ENCODE assay signal across 1 cellular context in genomic region chr17:81666342-81667191, GRCh38.
TF ChIP-seq lines count a peak whose summit lies in the region.

CCDC137 (plus strand) TSS chr17:81666737; CDS start chr17:81666767, 30 bp downstream.
OXLD1 (minus strand) TSS chr17:81666605; CDS start chr17:81666577, 28 bp downstream.

TF ChIP-seq in HepG2, 621 proteins besides CTCF, POLR2A, EP300 and RAD21 (continued from another document and continues in another):
- TF ChIP-seq HIC2 (CRISPR knock-in tag; IDR thresholded peaks at IDR 0.05; ENCODE audit: low read depth): peak; percentile 51; the same call in 1 of the 2 replicates
- TF ChIP-seq RFXAP (CRISPR knock-in tag; IDR thresholded peaks at IDR 0.05; ENCODE audit: borderline replicate concordance): no peak; the same call in 1 of the 2 replicates
- peak; percentile 23; the same call in 1 of the 2 replicates for TF ChIP-seq AKAP8 (CRISPR knock-in tag; IDR thresholded peaks at IDR 0.05)
- peak; percentile 86; the same call in 1 of the 2 replicates for TF ChIP-seq ZNF724P (CRISPR knock-in tag; IDR thresholded peaks at IDR 0.05; ENCODE audit: borderline replicate concordance)
- TF ChIP-seq ZBTB40 (IDR thresholded peaks at IDR 0.05): peak; percentile 95
- peak; percentile 82 for TF ChIP-seq ZBTB40 (CRISPR knock-in tag; IDR thresholded peaks at IDR 0.05)
- 0 out of 2 replicates have a peak, but pooled peaks have one; percentile 69 for TF ChIP-seq ZNF235 (CRISPR knock-in tag; IDR thresholded peaks at IDR 0.05; ENCODE audit: borderline replicate concordance)
- TF ChIP-seq IKZF5 (CRISPR knock-in tag; IDR thresholded peaks at IDR 0.05): peak; percentile 76
- TF ChIP-seq ZBTB43 (CRISPR knock-in tag; conservative IDR thresholded peaks at IDR 0.05): peak; percentile 65; the same call in 1 of the 2 replicates
- 0 out of 2 replicates have a peak, but pooled peaks have one; percentile 80 for TF ChIP-seq BRF2 (CRISPR knock-in tag; IDR thresholded peaks at IDR 0.05)
- peak; percentile 77 for TF ChIP-seq ZNF44 (CRISPR knock-in tag; IDR thresholded peaks at IDR 0.05)
- peak; percentile 92 for TF ChIP-seq PHF8 (CRISPR knock-in tag; IDR thresholded peaks at IDR 0.05)
- TF ChIP-seq ZNF460 (CRISPR knock-in tag; IDR thresholded peaks at IDR 0.05; ENCODE audit: borderline replicate concordance): 0 out of 2 replicates have a peak, but pooled peaks have one; percentile 40
- TF ChIP-seq FOXK1 (CRISPR knock-in tag; IDR thresholded peaks at IDR 0.05; ENCODE audit: borderline replicate concordance, low read depth): peak; percentile 86; the same call in 1 of the 2 replicates
- TF ChIP-seq SOX5 (CRISPR knock-in tag; IDR thresholded peaks at IDR 0.05; ENCODE audit: borderline replicate concordance): no peak
- TF ChIP-seq ZNF264 (CRISPR knock-in tag; IDR thresholded peaks at IDR 0.05): peak; percentile 65; the same call in 1 of the 2 replicates
- TF ChIP-seq ZBTB7B (CRISPR knock-in tag; IDR thresholded peaks at IDR 0.05): peak; percentile 76
- TF ChIP-seq ZNF879 (CRISPR knock-in tag; IDR thresholded peaks at IDR 0.05): peak; percentile 19; the same call in 1 of the 2 replicates
- TF ChIP-seq ZNF143 (CRISPR knock-in tag; IDR thresholded peaks at IDR 0.05): peak; percentile 76
- TF ChIP-seq ZFX (CRISPR knock-in tag; IDR thresholded peaks at IDR 0.05; ENCODE audit: low read depth): peak; percentile 79
- peak; percentile 99 for TF ChIP-seq NFYC (CRISPR knock-in tag; IDR thresholded peaks at IDR 0.05)
- no peak for TF ChIP-seq ZNF496 (CRISPR knock-in tag; IDR thresholded peaks at IDR 0.05; ENCODE audit: insufficient replicate concordance)
- TF ChIP-seq CREBL2 (CRISPR knock-in tag; IDR thresholded peaks at IDR 0.05; ENCODE audit: borderline replicate concordance): peak; percentile 90; the same call in 1 of the 2 replicates
- 0 out of 2 replicates have a peak, but pooled peaks have one; percentile 35 for TF ChIP-seq PAX8 (CRISPR knock-in tag; IDR thresholded peaks at IDR 0.05; ENCODE audit: borderline replicate concordance)
- TF ChIP-seq ZBED4 (CRISPR knock-in tag; IDR thresholded peaks at IDR 0.05; ENCODE audit: borderline replicate concordance): peak; percentile 66; the same call in 1 of the 2 replicates
- 0 out of 2 replicates have a peak, but pooled peaks have one; percentile 43 for TF ChIP-seq ZSCAN12 (CRISPR knock-in tag; IDR thresholded peaks at IDR 0.05)
- peak; percentile 83 for TF ChIP-seq SNAPC2 (CRISPR knock-in tag; IDR thresholded peaks at IDR 0.05)
- TF ChIP-seq NCOA1 (CRISPR knock-in tag; IDR thresholded peaks at IDR 0.05): no peak
- TF ChIP-seq ZNF224 (CRISPR knock-in tag; IDR thresholded peaks at IDR 0.05): 0 out of 2 replicates have a peak, but pooled peaks have one; percentile 15
- peak; percentile 89; the same call in 1 of the 2 replicates for TF ChIP-seq TIGD3 (CRISPR knock-in tag; IDR thresholded peaks at IDR 0.05; ENCODE audit: borderline replicate concordance)
- no peak for TF ChIP-seq ZNF317 (CRISPR knock-in tag; IDR thresholded peaks at IDR 0.05)
- TF ChIP-seq MXD3 (CRISPR knock-in tag; IDR thresholded peaks at IDR 0.05): peak; percentile 67
- peak; percentile 54; the same call in 1 of the 2 replicates for TF ChIP-seq ZNF441 (CRISPR knock-in tag; IDR thresholded peaks at IDR 0.05; ENCODE audit: borderline replicate concordance)
- TF ChIP-seq TGIF2 (CRISPR knock-in tag; IDR thresholded peaks at IDR 0.05): peak; percentile 43; the same call in 1 of the 2 replicates
- TF ChIP-seq CBX1 (IDR thresholded peaks at IDR 0.05; ENCODE audit: low read depth): peak; percentile 84
